Comparison of ENCODE assay signal across 17 cellular contexts in the genomic region with DNA sequence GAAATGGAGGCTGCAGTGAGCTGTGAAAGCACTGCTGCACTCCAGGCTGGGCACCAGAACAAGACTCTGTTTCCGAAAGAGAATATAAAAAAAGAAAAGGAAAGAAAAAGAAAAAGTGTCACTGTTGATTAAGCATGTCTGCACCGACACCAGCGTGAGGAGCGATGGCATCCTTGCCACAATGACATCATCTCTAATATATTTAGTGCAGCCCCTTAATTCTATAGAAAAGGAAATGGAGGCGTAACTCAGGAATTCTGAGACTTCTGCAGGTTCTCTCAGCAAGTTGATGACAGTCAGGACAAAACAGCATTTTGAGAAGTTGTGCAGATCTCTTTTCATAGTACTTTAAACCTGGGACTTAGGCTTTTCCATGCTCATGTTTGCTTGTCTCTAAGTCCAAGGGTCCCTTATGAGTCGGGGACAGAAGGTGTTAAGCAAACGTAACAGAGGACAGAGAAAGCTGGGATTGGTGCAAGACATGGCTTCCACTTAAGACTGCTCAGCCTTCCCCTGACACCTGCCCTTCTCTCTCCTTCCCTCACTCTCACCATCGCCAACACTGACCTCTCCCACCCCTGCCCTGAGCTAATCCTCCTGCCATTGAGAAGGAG. TPM values are rescaled to one million over a fixed set of nuclear protein-coding genes. Genes with fewer than 3 reads are reported as not detected.
DNase-seq lines count a peak whose midpoint lies in the region; TF ChIP-seq lines count a peak whose summit lies in the region.
"Had no signal": no experiment of that assay in that cellular context is flagged by ENCODE, and none has a peak within 500 bp of the region (broad histone marks: within the 10 kb centered on the region; RNA-seq: fewer than 3 reads in every experiment).

No MANE protein-coding gene starts in this region.

- peaks cover 26% of the 10 kb centered on the region for H3K79me1 ChIP-seq in trophoblast cell (ENCODE audit: low read length)

- peak overlapping the region; percentile 71 for H2BK120ac ChIP-seq in trophoblast cell (ENCODE audit: insufficient read depth, low read length, poor library complexity)

- H4K20me1 ChIP-seq in SK-N-SH (ENCODE audit: insufficient read depth) (no peaks in the 10 kb centered on the region), hepatocyte (ENCODE audit: insufficient read depth, poor library complexity, severe bottlenecking) (no peaks in the 10 kb centered on the region)

- TF ChIP-seq EP300 in SK-N-SH (IDR thresholded peaks at IDR 0.05; ENCODE audit: borderline replicate concordance in 1 of 2, low read depth in 1 of 2, low read length in 1 of 2) = peak in 1 of 2 experiments; percentile 77; a peak in 2 of 4 replicates

- peaks cover 14% of the 10 kb centered on the region for H3F3A ChIP-seq in SK-N-SH (replicated peaks; ENCODE audit: insufficient read depth)

- H3K4me1 ChIP-seq in SK-N-SH (ENCODE audit: control insufficient read depth in 1 of 2, insufficient read depth in 2 of 2, low read depth in 1 of 2, low read length in 1 of 2) (peaks cover 0 to 24% of the 10 kb centered on the region in 2 experiments; a peak in 1 of 4 replicates), hepatocyte (ENCODE audit: insufficient read depth) (peaks cover 6% of the 10 kb centered on the region), trophoblast cell (ENCODE audit: control insufficient read depth in 1 of 2, insufficient read depth in 2 of 2, low read length in 2 of 2) (peaks cover 6 to 18% of the 10 kb centered on the region in 2 experiments)
- H3K4me1 ChIP-seq: BE2C had no signal

- 47% methylated on average over 8 of the region's 8 CpGs for WGBS in SK-N-SH (ENCODE audit: low lambda C conversion rate)
- 64% methylated on average over 8 of the region's 8 CpGs for whole genome bisulfite sequencing in hepatocyte (ENCODE audit: low lambda C conversion rate, missing lambda C conversion rate)
- no CpG with 5 or more reads among the region's 8 CpGs for WGBS in trophoblast cell (ENCODE audit: extremely low coverage, insufficient coverage, insufficient read length)

- POLR2A ChIA-PET in SK-N-SH (lab: Yijun Ruan, JAX) = no interaction called here

- TF ChIP-seq CTCF in SK-N-SH (IDR thresholded peaks at IDR 0.05) = no peak
- TF ChIP-seq CTCF in hepatocyte (IDR thresholded peaks at IDR 0.05; ENCODE audit: poor library complexity) = no peak

- H3K9me2 ChIP-seq in SK-N-SH (no peaks in the 10 kb centered on the region), hepatocyte (replicated peaks; ENCODE audit: insufficient read depth) (no peaks in the 10 kb centered on the region)

- H3K9ac ChIP-seq in SK-N-SH = no peak overlapping the region
- H3K9ac ChIP-seq in trophoblast cell (ENCODE audit: low read length) = no peak overlapping the region

- peak overlapping the region; percentile 23 for H2BK5ac ChIP-seq in trophoblast cell (ENCODE audit: low read depth, low read length, poor library complexity)

- peak overlapping the region; percentile 49; the same call in 1 of the 2 replicates for H2AFZ ChIP-seq in SK-N-SH (ENCODE audit: low read depth)
- H2AFZ ChIP-seq in hepatocyte = no peak overlapping the region
- no peak overlapping the region for H2AFZ ChIP-seq in trophoblast cell (ENCODE audit: insufficient read depth, low read length, poor library complexity)

- peak overlapping the region; percentile 37 for H2BK12ac ChIP-seq in trophoblast cell (ENCODE audit: low read length)

- H3K23ac ChIP-seq in trophoblast cell (ENCODE audit: low read length) = no peak overlapping the region

- H3K27me3 ChIP-seq in SK-N-SH (ENCODE audit: insufficient read depth) (no peaks in the 10 kb centered on the region), hepatocyte (no peaks in the 10 kb centered on the region), trophoblast cell (ENCODE audit: insufficient read depth, low read length) (no peaks in the 10 kb centered on the region)
- H3K27me3 ChIP-seq: BE2C had no signal

- H3K36me3 ChIP-seq in SK-N-SH (replicated peaks in 1 of 2; ENCODE audit: control insufficient read depth in 1 of 2, insufficient read depth in 2 of 2, low read length in 1 of 2) (no peaks in the 10 kb centered on the region), hepatocyte (replicated peaks; ENCODE audit: insufficient read depth, low read depth) (no peaks in the 10 kb centered on the region), trophoblast cell (ENCODE audit: control insufficient read depth in 1 of 2, insufficient read depth in 2 of 2, low read length in 2 of 2) (no peaks in the 10 kb centered on the region)
- H3K36me3 ChIP-seq: BE2C had no signal

- H3K4me3 ChIP-seq in SK-N-SH (ENCODE audit: low read depth in 2 of 2, low read length in 1 of 2) (no peak overlapping the region), hepatocyte (no peak overlapping the region), trophoblast cell (ENCODE audit: low read depth, low read length) (no peak overlapping the region)

- H3K4me2 ChIP-seq in SK-N-SH = 0 out of 2 replicates have a peak overlapping the region, but pooled peaks have one; percentile 2
- no peak overlapping the region for H3K4me2 ChIP-seq in hepatocyte
- no peak overlapping the region for H3K4me2 ChIP-seq in trophoblast cell (ENCODE audit: low read length)

- H3K27ac ChIP-seq in SK-N-SH (ENCODE audit: low read depth in 2 of 2, low read length in 1 of 2) (peak overlapping the region; percentile 9 to 23; a peak in 2 of 4 replicates), hepatocyte (peak overlapping the region; percentile 58), trophoblast cell (ENCODE audit: low read depth, low read length) (peak overlapping the region; percentile 62)
- H3K27ac ChIP-seq: RWPE1 had no signal

- peak; percentile 54 for DNase-seq in EL
- no peak for DNase-seq in SK-N-SH
- DNase-seq in hepatocyte (ENCODE audit: low spot score) = no peak
- no peak for DNase-seq in trophoblast cell
- no peak for DNase-seq in posterior cingulate gyrus
- no peak for DNase-seq in activated CD8-positive, alpha-beta memory T cell treated with anti-CD3 and anti-CD28 coated beads, Interleukin-2, amount 50 U/mL, for 48 hours
- DNase-seq in activated CD4-positive, CD25-positive, alpha-beta regulatory T cell treated with anti-CD3 and anti-CD28 coated beads, Interleukin-2, amount 50 U/mL, for 72 hours = no peak
- DNase-seq: BE2C; CD4-positive, alpha-beta memory T cell; H9; NCI-H1436; NCI-H2029 treated with DMSO at 0.1 percent for 48 hours; NCI-H524 treated with DMSO at 0.1 percent for 48 hours had no signal

- H3K14ac ChIP-seq in trophoblast cell (ENCODE audit: low read length) = peak overlapping the region; percentile 14

- H3K4ac ChIP-seq in trophoblast cell (ENCODE audit: low read depth, low read length) = no peak overlapping the region

- H3K18ac ChIP-seq in trophoblast cell (ENCODE audit: low read length) = peak overlapping the region; percentile 8

- no peak overlapping the region for H4K8ac ChIP-seq in trophoblast cell (ENCODE audit: low read depth, low read length)

- H3K9me3 ChIP-seq in SK-N-SH (no peaks in the 10 kb centered on the region), hepatocyte (ENCODE audit: low read depth) (no peaks in the 10 kb centered on the region), trophoblast cell (ENCODE audit: insufficient read depth, low read depth, low read length) (peaks cover 3% of the 10 kb centered on the region)
- H3K9me3 ChIP-seq: BE2C had no signal

- H3K79me2 ChIP-seq in SK-N-SH (ENCODE audit: insufficient read depth) (no peaks in the 10 kb centered on the region), hepatocyte (no peaks in the 10 kb centered on the region), trophoblast cell (ENCODE audit: control insufficient read depth, insufficient read depth, low read length, poor library complexity) (peaks cover 1% of the 10 kb centered on the region)

- peak overlapping the region; percentile 76 for H4K91ac ChIP-seq in trophoblast cell (ENCODE audit: low read depth, low read length)

- peak overlapping the region; percentile 6 for H2AK5ac ChIP-seq in trophoblast cell (ENCODE audit: low read length)

- CTCF ChIA-PET in SK-N-SH (lab: Yijun Ruan, JAX) = interaction anchor here (1.3 to 1.5 kb wide), 2 partner anchors 18 to 26 kb away, joined by 3 to 6 read pairs; no protein-coding TSS in a partner anchor

- intact Hi-C loops in posterior cingulate gyrus (cut with DNase I) = no loop called here

- no peak overlapping the region for H4K12ac ChIP-seq in trophoblast cell (ENCODE audit: low read depth, low read length)

- TF ChIP-seq RAD21 in SK-N-SH (IDR thresholded peaks at IDR 0.05; ENCODE audit: low read length) = no peak

TF ChIP-seq in SK-N-SH, 30 proteins besides CTCF, POLR2A, EP300 and RAD21 (continues in another document):
- no peak for TF ChIP-seq SIN3A (IDR thresholded peaks at IDR 0.05; ENCODE audit: borderline replicate concordance, low read depth, low read length)
- no peak for TF ChIP-seq EZH2phosphoT487 (IDR thresholded peaks at IDR 0.05; ENCODE audit: borderline replicate concordance, low read depth)
- TF ChIP-seq MEF2A (IDR thresholded peaks at IDR 0.05; ENCODE audit: borderline replicate concordance, low read depth) = no peak
- no peak for TF ChIP-seq RCOR1 (IDR thresholded peaks at IDR 0.05; ENCODE audit: low read length)
- TF ChIP-seq, protein P1, sequence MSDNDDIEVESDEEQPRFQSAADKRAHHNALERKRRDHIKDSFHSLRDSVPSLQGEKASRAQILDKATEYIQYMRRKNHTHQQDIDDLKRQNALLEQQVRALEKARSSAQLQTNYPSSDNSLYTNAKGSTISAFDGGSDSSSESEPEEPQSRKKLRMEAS (IDR thresholded peaks at IDR 0.05; ENCODE audit: low read depth) = no peak
- TF ChIP-seq CHD2 (IDR thresholded peaks at IDR 0.05; ENCODE audit: low read length, partially characterized antibody) = no peak
- TF ChIP-seq, protein P2, sequence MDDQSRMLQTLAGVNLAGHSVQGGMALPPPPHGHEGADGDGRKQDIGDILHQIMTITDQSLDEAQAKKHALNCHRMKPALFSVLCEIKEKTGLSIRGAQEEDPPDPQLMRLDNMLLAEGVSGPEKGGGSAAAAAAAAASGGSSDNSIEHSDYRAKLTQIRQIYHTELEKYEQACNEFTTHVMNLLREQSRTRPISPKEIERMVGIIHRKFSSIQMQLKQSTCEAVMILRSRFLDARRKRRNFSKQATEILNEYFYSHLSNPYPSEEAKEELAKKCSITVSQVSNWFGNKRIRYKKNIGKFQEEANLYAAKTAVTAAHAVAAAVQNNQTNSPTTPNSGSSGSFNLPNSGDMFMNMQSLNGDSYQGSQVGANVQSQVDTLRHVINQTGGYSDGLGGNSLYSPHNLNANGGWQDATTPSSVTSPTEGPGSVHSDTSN (IDR thresholded peaks at IDR 0.05) = peak; percentile 94
- no peak for TF ChIP-seq GABPA (IDR thresholded peaks at IDR 0.05; ENCODE audit: low read depth)
- no peak for TF ChIP-seq SMC3 (IDR thresholded peaks at IDR 0.05; ENCODE audit: low read depth, low read length)
- TF ChIP-seq TEAD4 (IDR thresholded peaks at IDR 0.05; ENCODE audit: borderline replicate concordance, insufficient read depth) = 0 out of 2 replicates have a peak, but pooled peaks have one; percentile 55
- TF ChIP-seq TAF1 (IDR thresholded peaks at IDR 0.05; ENCODE audit: borderline replicate concordance, low read depth, low read length) = no peak

RNA-seq across cellular contexts. Expression of a gene that starts 16.9 kb away (rescaled TPM):
- polyA plus RNA-seq in SK-N-SH (2012; rRNA removed) (41.7 and 72.8 TPM in 2 replicates), hepatocyte (43.4 and 49.5 TPM in 2 replicates)
- 63.4 and 79.5 TPM in 2 replicates for polyA plus RNA-seq in SK-N-SH (2012; cell fraction: cytosol; rRNA removed)
- polyA plus RNA-seq in SK-N-SH (2012; cell fraction: nucleus; rRNA removed) = 48.7 and 81.7 TPM in 2 replicates
- 99.9 and 105 TPM in 2 replicates for total RNA-seq in hepatocyte
- polyA plus RNA-seq in trophoblast cell (2013) = 319 and 331 TPM in 2 replicates
- total RNA-seq: CD4-positive, alpha-beta memory T cell; OCI-LY7; SK-MEL-5 had no signal
- polyA plus RNA-seq: CD4-positive, alpha-beta memory T cell; IgD-negative memory B cell had no signal
